ENCODE assay signal across 18 cellular contexts in genomic region chr20:50195524-50196120, GRCh38. TPM values are rescaled to one million over a fixed set of nuclear protein-coding genes. Genes with fewer than 3 reads are reported as not detected.
DNase-seq lines count a peak whose midpoint lies in the region; FAIRE-seq and TF ChIP-seq lines count a peak whose summit lies in the region.
"Had no signal": no experiment of that assay in that cellular context is flagged by ENCODE, and none has a peak within 500 bp of the region (broad histone marks: within the 10 kb centered on the region; RNA-seq: fewer than 3 reads in every experiment).

No MANE protein-coding gene starts in this region.

- H3K36me3 ChIP-seq in breast epithelium = no peaks in the 10 kb centered on the region
- H3K36me3 ChIP-seq in neutrophil = peaks cover 43% of the 10 kb centered on the region

- no peaks in the 10 kb centered on the region for H3K27me3 ChIP-seq in breast epithelium
- H3K27me3 ChIP-seq in neutrophil = no peaks in the 10 kb centered on the region
- H3K27me3 ChIP-seq: BLaER1 treated with 17β-estradiol and CSF1 and Interleukin-3, amounts not matched to agents 10 nM and 100 nM had no signal

- H3K27ac ChIP-seq in 22Rv1 = peak overlapping the region; percentile 25; the same call in 1 of the 2 replicates
- H3K27ac ChIP-seq in breast epithelium = peak overlapping the region; percentile 94 to 99
- peak overlapping the region; percentile 100 for H3K27ac ChIP-seq in neutrophil

- H3K4me3 ChIP-seq in breast epithelium = peak overlapping the region in 2 of 3 donors; percentile 87 to 89
- peak overlapping the region; percentile 87 to 93 for H3K4me3 ChIP-seq in neutrophil (ENCODE audit: low read depth in 1 of 2, low read length in 1 of 2)
- H3K4me3 ChIP-seq: lung had no signal

- intact Hi-C loops in breast epithelium (cut with DNase I; ENCODE audit: low total_unique reads) = no loop called here

- DNase-seq in GM12891 (ENCODE audit: insufficient read length, low spot score) = no peak
- no peak for DNase-seq in breast epithelium (ENCODE audit: low spot score in 2 of 2)
- DNase-seq in H4 (ENCODE audit: low spot score) = no peak
- no peak for DNase-seq in SK-N-DZ (ENCODE audit: low spot score)
- DNase-seq in A172 (ENCODE audit: low spot score) = no peak
- DNase-seq in retina = no peak
- DNase-seq: activated CD8-positive, alpha-beta memory T cell treated with anti-CD3 and anti-CD28 coated beads, Interleukin-2, amount 10 ng/mL, durations not matched to agents 7 days and 5 days; EL; NCI-H146; NCI-H69; nucleus accumbens; SHP77 treated with DMSO at 0.1 percent for 48 hours had no signal

- no peak for TF ChIP-seq CTCF in 22Rv1 (IDR thresholded peaks at IDR 0.05)
- TF ChIP-seq CTCF in breast epithelium (IDR thresholded peaks at IDR 0.05) = no peak
- no peak for TF ChIP-seq CTCF in neutrophil (IDR thresholded peaks at IDR 0.05)

- TF ChIP-seq POLR2A in GM12891 (IDR thresholded peaks at IDR 0.05; ENCODE audit: low read depth, low read length) = no peak
- no peak for TF ChIP-seq POLR2A in breast epithelium (IDR thresholded peaks at IDR 0.05)

- no peak for FAIRE-seq in GM12891 (lab: Jason Lieb, UNC)
- FAIRE-seq: endometrium, GM18507 had no signal

- H3K9me3 ChIP-seq in breast epithelium (no peaks in the 10 kb centered on the region), neutrophil (no peaks in the 10 kb centered on the region)

- peaks cover 0 to 8% of the 10 kb centered on the region in 2 donors for H3K4me1 ChIP-seq in breast epithelium
- H3K4me1 ChIP-seq in neutrophil (ENCODE audit: control insufficient read depth in 1 of 2, insufficient read depth in 1 of 2, low read depth in 1 of 2, low read length in 1 of 2) = peaks cover 63 to 67% of the 10 kb centered on the region in 2 experiments

TF ChIP-seq in GM12891, 5 proteins besides CTCF, POLR2A, EP300 and RAD21:
- TF ChIP-seq SPI1 (IDR thresholded peaks at IDR 0.05; ENCODE audit: low read depth, low read length) (peak; percentile 24; the same call in 1 of the 2 replicates), POU2F2 (IDR thresholded peaks at IDR 0.05; ENCODE audit: low read depth, low read length) (no peak)

RNA-seq across cellular contexts. Expression of gene CEBPB, which starts 5.0 kb away (rescaled TPM):
- polyA plus RNA-seq in GM12891 (2012; ENCODE audit: low read depth, missing spikeins) = 0.60 TPM
- total RNA-seq in breast epithelium = 100 to 1,000 TPM; 137 to 177 (median 149) TPM
- total RNA-seq in H4 (2014; rRNA removed; shearing (Covaris generic)) = 14.8 and 22.1 TPM in 2 replicates
- polyA plus RNA-seq in SK-N-DZ (2014; cell fraction: cytosol; rRNA removed) = 13.0 and 16.6 TPM in 2 replicates
- 9.2 and 13.7 TPM in 2 replicates for polyA plus RNA-seq in SK-N-DZ (2014; cell fraction: nucleus; rRNA removed)
- 26.8 and 31.5 TPM in 2 replicates for total RNA-seq in A172 (2014; rRNA removed; shearing (Covaris generic))

RNA-seq across cellular contexts. Expression of gene PEDS1, which starts 42.1 kb away (rescaled TPM):
- 10.1 TPM for polyA plus RNA-seq in GM12891 (2012; ENCODE audit: low read depth, missing spikeins)
- total RNA-seq in breast epithelium = 10 to 100 TPM; 12.9 to 29.4 (median 18.0) TPM
- total RNA-seq in H4 (2014; rRNA removed; shearing (Covaris generic)) = 26.9 and 30.3 TPM in 2 replicates
- 39.0 and 41.6 TPM in 2 replicates for polyA plus RNA-seq in SK-N-DZ (2014; cell fraction: cytosol; rRNA removed)
- 19.4 and 20.3 TPM in 2 replicates for polyA plus RNA-seq in SK-N-DZ (2014; cell fraction: nucleus; rRNA removed)
- 46.3 and 48.7 TPM in 2 replicates for total RNA-seq in A172 (2014; rRNA removed; shearing (Covaris generic))

Comparison
In these comparisons a context has a peak if more than half of its experiments do, and no peak if none do; other contexts are left out.
1. H3K27ac ChIP-seq: peak in every context shown above with its lines; median percentile 100 in neutrophil; 96 in breast epithelium; 25 in 22Rv1.